Comparison of ENCODE assay signal across 20 cellular contexts in the genomic region with DNA sequence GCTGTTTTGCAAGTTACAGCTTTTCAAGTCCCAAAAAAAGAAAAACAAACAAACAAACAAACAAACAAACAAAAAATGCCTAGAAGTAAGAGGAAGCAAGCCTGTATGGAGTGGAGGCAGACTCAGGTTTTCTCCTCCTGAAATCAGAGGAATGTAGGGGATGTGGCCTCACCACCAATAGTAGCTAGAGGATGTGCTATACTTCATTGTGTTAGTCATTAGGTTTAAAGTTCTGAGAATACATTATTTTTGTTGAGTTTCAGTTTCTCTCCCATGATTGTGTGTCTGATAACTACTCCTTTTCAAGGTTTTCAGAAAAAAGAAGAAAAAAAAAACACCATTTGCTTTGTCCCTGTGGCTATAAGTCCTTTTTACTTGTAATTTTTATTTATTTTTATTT.
"Had no signal": no experiment of that assay in that cellular context is flagged by ENCODE, and none has a peak within 500 bp of the region (broad histone marks: within the 10 kb centered on the region; RNA-seq: fewer than 3 reads in every experiment).

No MANE protein-coding gene starts in this region.

- H3K4me3 ChIP-seq: hepatocyte, left lung, lung, right lobe of liver, skin epidermis, transverse colon had no signal

- H3K36me3 Mint-ChIP-seq: brain, immature natural killer cell, naive B cell had no signal

- H3K27ac ChIP-seq: hepatocyte, left lung, right lobe of liver, skin epidermis, transverse colon had no signal

- H3K4me3 Mint-ChIP-seq: activated CD4-positive, alpha-beta T cell treated with anti-CD3 and anti-CD28 coated beads, Interleukin-2, amount 10 ng/mL, durations not matched to agents 7 days and 5 days; activated naive CD4-positive, alpha-beta T cell treated with anti-CD3 and anti-CD28 coated beads for 36 hours; activated T-cell treated with anti-CD3 and anti-CD28 coated beads, Interleukin-2, amount 50 U/mL, for 24 hours; brain; dendritic cell treated with granulocyte-macrophage colony-stimulating factor and Interleukin-4, amounts not matched to agents 40 ng/mL and 50 ng/mL, for 4 days; immature natural killer cell; naive B cell; neural crest cell had no signal

- H3K27me3 Mint-ChIP-seq: activated CD4-positive, alpha-beta T cell treated with anti-CD3 and anti-CD28 coated beads, Interleukin-2, amount 10 ng/mL, durations not matched to agents 7 days and 5 days; brain; dendritic cell treated with granulocyte-macrophage colony-stimulating factor and Interleukin-4, amounts not matched to agents 40 ng/mL and 50 ng/mL, for 4 days; naive B cell had no signal

- ATAC-seq: left lung, right lobe of liver had no signal

- H3K27ac Mint-ChIP-seq: activated CD4-positive, alpha-beta T cell treated with anti-CD3 and anti-CD28 coated beads, Interleukin-2, amount 10 ng/mL, durations not matched to agents 7 days and 5 days; activated naive CD4-positive, alpha-beta T cell treated with anti-CD3 and anti-CD28 coated beads for 36 hours; activated T-cell treated with anti-CD3 and anti-CD28 coated beads, Interleukin-2, amount 50 U/mL, for 24 hours; brain; dendritic cell treated with granulocyte-macrophage colony-stimulating factor and Interleukin-4, amounts not matched to agents 40 ng/mL and 50 ng/mL, for 4 days; immature natural killer cell; naive B cell had no signal

- H3K36me3 ChIP-seq: left lung, right lobe of liver, transverse colon had no signal

- DNase-seq: activated CD4-positive, alpha-beta T cell treated with anti-CD3 and anti-CD28 coated beads, Interleukin-2, amount 10 ng/mL, durations not matched to agents 7 days and 5 days; activated naive CD4-positive, alpha-beta T cell treated with anti-CD3 and anti-CD28 coated beads for 36 hours; activated T-cell treated with anti-CD3 and anti-CD28 coated beads, Interleukin-2, amount 50 U/mL, for 24 hours; anterior cingulate cortex; effector CD4-positive, alpha-beta T cell; foreskin fibroblast; immature natural killer cell; kidney glomerular epithelial cell; left lung; naive B cell; posterior cingulate gyrus; right lobe of liver; stimulated activated CD4-positive, alpha-beta T cell treated with anti-CD3 and anti-CD28 coated beads, Interleukin-1b, Interleukin-23, amount 100 ng/mL, for 48 hours; transverse colon had no signal

- H3K4me1 Mint-ChIP-seq: activated CD4-positive, alpha-beta T cell treated with anti-CD3 and anti-CD28 coated beads, Interleukin-2, amount 10 ng/mL, durations not matched to agents 7 days and 5 days; immature natural killer cell; naive B cell had no signal

- H3K9me3 ChIP-seq: left lung, right lobe of liver, transverse colon had no signal

- H3K9me3 Mint-ChIP-seq: activated CD4-positive, alpha-beta T cell treated with anti-CD3 and anti-CD28 coated beads, Interleukin-2, amount 10 ng/mL, durations not matched to agents 7 days and 5 days; activated naive CD4-positive, alpha-beta T cell treated with anti-CD3 and anti-CD28 coated beads for 36 hours; activated T-cell treated with anti-CD3 and anti-CD28 coated beads, Interleukin-2, amount 50 U/mL, for 24 hours; brain; neural crest cell had no signal

- H3K4me1 ChIP-seq: left lung, right lobe of liver, transverse colon had no signal

- H3K27me3 ChIP-seq: hepatocyte, left lung, right lobe of liver, transverse colon had no signal
